8 cellular contexts compared by ENCODE assay signal in the genomic region with DNA sequence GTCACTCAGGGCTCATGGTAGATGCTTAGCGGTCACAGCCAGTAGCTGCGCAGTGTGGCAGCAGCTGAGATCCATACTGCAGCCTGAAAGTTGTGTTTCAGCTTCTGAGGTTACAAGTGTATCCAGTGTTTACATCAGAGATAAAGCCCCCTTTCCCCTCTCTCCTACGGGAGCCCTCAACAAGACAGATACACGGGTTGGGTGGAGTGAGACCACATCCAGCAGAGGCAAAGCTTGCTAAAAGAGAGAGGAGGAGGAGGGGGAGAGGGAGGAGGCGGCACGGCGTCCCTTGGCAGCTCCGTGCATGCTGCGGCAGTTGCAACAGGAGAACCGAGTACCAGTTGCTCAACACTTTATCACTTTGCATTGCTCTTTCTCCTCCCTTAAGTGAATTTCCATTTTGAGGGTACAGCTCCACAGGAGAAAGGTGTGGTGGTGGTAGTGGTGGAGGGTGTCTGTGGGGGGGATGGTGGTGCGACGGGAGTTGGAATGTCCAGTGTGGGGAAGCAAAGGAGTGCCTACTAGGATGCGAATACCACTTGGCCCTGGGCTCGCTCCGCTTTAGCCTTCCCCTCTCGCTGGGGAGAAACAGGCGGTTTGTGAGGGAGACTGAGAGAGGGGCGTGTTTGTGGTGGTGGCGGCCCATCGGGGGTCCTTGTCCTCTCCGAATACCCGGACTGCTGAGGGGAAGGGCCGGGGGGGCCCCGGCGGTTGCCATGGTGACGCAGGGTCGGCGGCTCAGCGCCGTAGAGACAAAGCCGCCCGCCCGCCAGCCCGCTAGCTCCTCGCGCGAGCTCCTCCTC. TPM values are rescaled to one million over a fixed set of nuclear protein-coding genes. Genes with fewer than 3 reads are reported as not detected.
A peak's percentile ranks its signal among the peaks of the same experiment; 100 is the strongest.
DNase-seq lines count a peak whose midpoint lies in the region; ATAC-seq, FAIRE-seq and TF ChIP-seq lines count a peak whose summit lies in the region.

No MANE protein-coding gene starts in this region.

- peaks cover 0 to 13% (median 0%) of the 10 kb centered on the region in 5 donors for H3K9me3 Mint-ChIP-seq in CD8-positive, alpha-beta memory T cell
- peaks cover 0 to 4% (median 0%) of the 10 kb centered on the region in 5 experiments for H3K9me3 Mint-ChIP-seq in brain

- peaks cover 40% of the 10 kb centered on the region for H3K27me3 ChIP-seq in CD8-positive, alpha-beta memory T cell (ENCODE audit: insufficient read depth, low read length, poor library complexity, severe bottlenecking)
- peaks cover 40% of the 10 kb centered on the region for H3K27me3 ChIP-seq in iPS-20b (ENCODE audit: insufficient read depth, low read length)

- CTCF ChIA-PET in CD8-positive, alpha-beta memory T cell (lab: Charles Lee), result interaction anchor here (1.0 kb wide), 1 partner anchor 9 kb away, joined by 3 read pairs; no protein-coding TSS in a partner anchor

- peak overlapping the region; percentile 69 to 88 (median 77) for H3K4me3 Mint-ChIP-seq in CD8-positive, alpha-beta memory T cell
- peak overlapping the region; percentile 90 to 95 (median 93) for H3K4me3 Mint-ChIP-seq in brain

- POLR2A ChIA-PET in CD8-positive, alpha-beta memory T cell (lab: Charles Lee), result no interaction called here

- no peaks in the 10 kb centered on the region for H3K36me3 Mint-ChIP-seq in CD8-positive, alpha-beta memory T cell
- H3K36me3 Mint-ChIP-seq in brain, result no peaks in the 10 kb centered on the region

- H3K4me1 Mint-ChIP-seq in CD8-positive, alpha-beta memory T cell, result peaks cover 14 to 16% (median 16%) of the 10 kb centered on the region in 3 donors
- H3K4me1 Mint-ChIP-seq in brain, result peaks cover 38% of the 10 kb centered on the region

- DNase-seq in CD8-positive, alpha-beta memory T cell, result peak in 3 of 5 donors; percentile 20 to 65 (median 23)
- DNase-seq in HTR-8/SVneo (ENCODE audit: insufficient read length, low spot score) (peak; percentile 65), RCC 7860 (ENCODE audit: low spot score) (peak; percentile 15), DMS153 treated with DMSO at 0.1 percent for 48 hours (lab: John Stamatoyannopoulos, UW; ENCODE audit: unreplicated experiment) (no peak)
- peak; percentile 31 to 42 for DNase-seq in stimulated activated CD4-positive, alpha-beta T cell treated with anti-CD3 and anti-CD28 coated beads, Interleukin-4, amount 100 ng/mL, for 4 hours

- peaks cover 8% of the 10 kb centered on the region for H3K4me1 ChIP-seq in CD8-positive, alpha-beta memory T cell (ENCODE audit: insufficient read depth, low read length)
- peaks cover 12% of the 10 kb centered on the region; the same call in 1 of the 2 replicates for H3K4me1 ChIP-seq in iPS-20b (ENCODE audit: insufficient read depth, low read length)

- peak overlapping the region; percentile 48 for H3K4me3 ChIP-seq in CD8-positive, alpha-beta memory T cell (ENCODE audit: low read length)
- H3K4me3 ChIP-seq in iPS-20b (ENCODE audit: low read length), result peak overlapping the region; percentile 96

- ATAC-seq in GM19351 (IDR thresholded peaks at IDR 0.05; ENCODE audit: unreplicated experiment), result no peak

- H3K9me3 ChIP-seq in CD8-positive, alpha-beta memory T cell (ENCODE audit: low read length), result no peaks in the 10 kb centered on the region
- H3K9me3 ChIP-seq in iPS-20b (ENCODE audit: insufficient read depth, low read depth, low read length), result no peaks in the 10 kb centered on the region

- H3K27ac ChIP-seq in CD8-positive, alpha-beta memory T cell (ENCODE audit: low read depth, low read length), result peak overlapping the region; percentile 49
- H3K27ac ChIP-seq in iPS-20b (ENCODE audit: low read length), result peak overlapping the region; percentile 5

- peaks cover 50 to 73% of the 10 kb centered on the region in 2 donors for H3K27me3 Mint-ChIP-seq in CD8-positive, alpha-beta memory T cell
- H3K27me3 Mint-ChIP-seq in brain, result peaks cover 40% of the 10 kb centered on the region

- peak; percentile 67 for FAIRE-seq in HTR-8/SVneo (lab: Jason Lieb, UNC)
- no peak for FAIRE-seq in RCC 7860 (lab: Jason Lieb, UNC)

- H3K36me3 ChIP-seq in CD8-positive, alpha-beta memory T cell (ENCODE audit: insufficient read depth, low read length), result no peaks in the 10 kb centered on the region
- no peaks in the 10 kb centered on the region for H3K36me3 ChIP-seq in iPS-20b (ENCODE audit: insufficient read depth, low read depth, low read length)

- H3K9ac ChIP-seq in iPS-20b (ENCODE audit: low read depth, low read length), result peak overlapping the region; percentile 79; the same call in 1 of the 2 replicates

- no peak for TF ChIP-seq CTCF in brain (conservative IDR thresholded peaks at IDR 0.05)

- peak overlapping the region in 5 of 8 donors; percentile 22 to 66 (median 30) for H3K27ac Mint-ChIP-seq in CD8-positive, alpha-beta memory T cell
- peak overlapping the region; percentile 93 to 97 (median 95) for H3K27ac Mint-ChIP-seq in brain

RNA-seq across cellular contexts. Expression of a gene that starts 0.4 kb away (rescaled TPM):
- total RNA-seq in CD8-positive, alpha-beta memory T cell, result not detected
- not detected for polyA plus RNA-seq in CD8-positive, alpha-beta memory T cell
- 38.1 TPM for polyA plus RNA-seq in brain (ENCODE audit: insufficient read depth, low read depth, low replicate concordance)

Comparison
In these comparisons a context has a peak if more than half of its experiments do, and no peak if none do; other contexts are left out.
1. RNA of a gene that starts 0.4 kb away (polyA plus RNA-seq): 38.1 TPM in brain (single experiment); not detected in CD8-positive, alpha-beta memory T cell (single experiment); every median in the first group is over 10 times any median in the second.